ENCODE assay signal across 18 cellular contexts in the genomic region with DNA sequence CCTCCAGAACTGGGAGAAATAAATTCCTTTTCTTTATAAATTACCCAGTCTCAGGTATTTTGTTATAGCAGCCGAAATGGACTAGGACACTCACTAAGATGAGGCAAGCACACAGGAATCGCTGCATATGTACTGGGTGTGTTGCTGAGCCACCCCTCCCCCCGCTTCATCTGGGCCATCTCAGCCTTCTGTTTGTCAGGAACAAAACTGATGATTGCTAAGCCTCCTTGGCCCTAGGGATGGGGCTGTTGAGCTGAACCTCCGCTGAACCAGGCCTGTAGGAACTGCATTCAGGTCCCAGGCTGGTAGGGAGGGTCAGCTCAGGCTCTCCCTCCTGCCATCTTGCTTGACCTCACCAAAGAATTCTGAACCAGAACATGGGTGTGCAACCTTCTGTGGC.
A peak's percentile ranks its signal among the peaks of the same experiment; 100 is the strongest.
DNase-seq lines count a peak whose midpoint lies in the region; ATAC-seq, FAIRE-seq and TF ChIP-seq lines count a peak whose summit lies in the region.
"Had no signal": no experiment of that assay in that cellular context is flagged by ENCODE, and none has a peak within 500 bp of the region (broad histone marks: within the 10 kb centered on the region; RNA-seq: fewer than 3 reads in every experiment).

No MANE protein-coding gene starts in this region.

- no peak overlapping the region for H3K4ac ChIP-seq in trophoblast cell (ENCODE audit: low read depth, low read length)

- H3K4me3 ChIP-seq in HepG2 (replicated peaks in 1 of 3; ENCODE audit: insufficient read depth in 1 of 3, low read depth in 2 of 3, low read length in 3 of 3), result no peak overlapping the region
- no peak overlapping the region for H3K4me3 ChIP-seq in right lobe of liver
- no peak overlapping the region for H3K4me3 ChIP-seq in trophoblast cell (ENCODE audit: low read depth, low read length)
- H3K4me3 ChIP-seq in tibial nerve, result no peak overlapping the region
- H3K4me3 ChIP-seq: HAP-1, psoas muscle had no signal

- TF ChIP-seq RAD21 in HepG2 (CRISPR knock-in tag; IDR thresholded peaks at IDR 0.05), result no peak

- peak overlapping the region; percentile 23 for H3K27ac Mint-ChIP-seq in activated naive CD8-positive, alpha-beta T cell treated with anti-CD3 and anti-CD28 coated beads, Interleukin-2, amount 50 U/mL, for 24 hours

- H3K4me2 ChIP-seq in HepG2 (ENCODE audit: low read depth, low read length), result no peak overlapping the region
- H3K4me2 ChIP-seq in trophoblast cell (ENCODE audit: low read length), result no peak overlapping the region

- no peak overlapping the region for H3K4me3 Mint-ChIP-seq in activated naive CD8-positive, alpha-beta T cell treated with anti-CD3 and anti-CD28 coated beads, Interleukin-2, amount 50 U/mL, for 24 hours

- H3K36me3 ChIP-seq in HepG2 (replicated peaks in 1 of 2; ENCODE audit: control insufficient read depth in 1 of 2, insufficient read depth in 2 of 2, low read length in 2 of 2) (no peaks in the 10 kb centered on the region), right lobe of liver (no peaks in the 10 kb centered on the region), trophoblast cell (ENCODE audit: control insufficient read depth in 1 of 2, insufficient read depth in 2 of 2, low read length in 2 of 2) (no peaks in the 10 kb centered on the region), tibial nerve (no peaks in the 10 kb centered on the region)
- H3K36me3 ChIP-seq: HAP-1 had no signal

- no peak for TF ChIP-seq POLR2A in HepG2 (IDR thresholded peaks at IDR 0.05; ENCODE audit: insufficient read depth in 1 of 2, low read depth in 2 of 2, low read length in 2 of 2)
- no peak for TF ChIP-seq POLR2A in right lobe of liver (IDR thresholded peaks at IDR 0.05)
- no peak for TF ChIP-seq POLR2A in tibial nerve (IDR thresholded peaks at IDR 0.05)

- ATAC-seq in HepG2 (no peak), right lobe of liver (no peak), Right ventricle myocardium superior (ENCODE audit: poor library complexity) (no peak), GM21529 (IDR thresholded peaks at IDR 0.05; ENCODE audit: unreplicated experiment) (no peak)
- ATAC-seq in activated naive CD8-positive, alpha-beta T cell treated with anti-CD3 and anti-CD28 coated beads, Interleukin-2, amount 50 U/mL, for 24 hours, result no peak

- H3K9me3 ChIP-seq in HepG2 (ENCODE audit: low read length) (no peaks in the 10 kb centered on the region), right lobe of liver (no peaks in the 10 kb centered on the region), trophoblast cell (ENCODE audit: insufficient read depth, low read depth, low read length) (peaks cover 3% of the 10 kb centered on the region), tibial nerve (no peaks in the 10 kb centered on the region)
- H3K9me3 ChIP-seq: HAP-1, psoas muscle had no signal

- H3K14ac ChIP-seq in trophoblast cell (ENCODE audit: low read length), result peak overlapping the region; percentile 18

- in situ Hi-C loops in HepG2 (cut with HindIII; ENCODE audit: extremely low pct_ligation_motif_present, low pct_unique_long_range_greater_than_20kb), result loop anchor here (5.0 to 25.0 kb wide), 2 partner anchors 191 to 536 kb away; a partner anchor contains a TSS

- WGBS in HepG2 (ENCODE audit: low lambda C conversion rate), result 0% methylated on average over 1 of the region's 4 CpGs
- WGBS in right lobe of liver (ENCODE audit: insufficient coverage, low coverage, low lambda C conversion rate, missing lambda C conversion rate), result 75% methylated on average over 2 of the region's 4 CpGs
- WGBS in trophoblast cell (ENCODE audit: extremely low coverage, insufficient coverage, insufficient read length), result no CpG with 5 or more reads among the region's 4 CpGs
- 90 to 96% methylated on average over 3 to 4 of the region's 4 CpGs for WGBS in tibial nerve, 2 donors

- H2AFZ ChIP-seq in HepG2 (ENCODE audit: low read length), result no peak overlapping the region
- H2AFZ ChIP-seq in trophoblast cell (ENCODE audit: insufficient read depth, low read length, poor library complexity), result no peak overlapping the region

- POLR2A ChIA-PET in HepG2 (lab: Yijun Ruan, JAX), result no interaction called here

- H2BK12ac ChIP-seq in trophoblast cell (ENCODE audit: low read length), result peak overlapping the region; percentile 76

- H3K9me3 Mint-ChIP-seq in activated naive CD8-positive, alpha-beta T cell treated with anti-CD3 and anti-CD28 coated beads, Interleukin-2, amount 50 U/mL, for 24 hours, result peaks cover 10% of the 10 kb centered on the region

- H3K27ac ChIP-seq in HepG2 (ENCODE audit: extremely low read length, insufficient read depth, low read length) (no peak overlapping the region), right lobe of liver (no peak overlapping the region), trophoblast cell (ENCODE audit: low read depth, low read length) (no peak overlapping the region), tibial nerve (peak overlapping the region in 1 of 4 donors; percentile 76)
- H3K27ac ChIP-seq: C4-2B had no signal

- no peaks in the 10 kb centered on the region for H4K20me1 ChIP-seq in HepG2 (ENCODE audit: insufficient read depth, low read length)

- H4K91ac ChIP-seq in trophoblast cell (ENCODE audit: low read depth, low read length), result no peak overlapping the region

- H2BK5ac ChIP-seq in trophoblast cell (ENCODE audit: low read depth, low read length, poor library complexity), result no peak overlapping the region

- no peaks in the 10 kb centered on the region for H3K36me3 Mint-ChIP-seq in activated naive CD8-positive, alpha-beta T cell treated with anti-CD3 and anti-CD28 coated beads, Interleukin-2, amount 50 U/mL, for 24 hours (ENCODE audit: low read depth)

- no peak overlapping the region for H3K23ac ChIP-seq in trophoblast cell (ENCODE audit: low read length)

- H3K4me1 ChIP-seq in HepG2 (ENCODE audit: insufficient read depth, low read length) (peaks cover 4% of the 10 kb centered on the region; the same call in 1 of the 2 replicates), right lobe of liver (peaks cover 0 to 4% (median 0%) of the 10 kb centered on the region in 4 donors), trophoblast cell (ENCODE audit: control insufficient read depth in 1 of 2, insufficient read depth in 2 of 2, low read length in 2 of 2) (peaks cover 0 to 5% of the 10 kb centered on the region in 2 experiments), tibial nerve (peaks cover 0 to 10% (median 2%) of the 10 kb centered on the region in 4 donors)
- H3K4me1 ChIP-seq: HAP-1 had no signal

- no TSS peak for BruUV-seq in HepG2 (replicated peaks; lab: Mats Ljungman, UMichigan)

- DNase-seq in HepG2 (ENCODE audit: low spot score), result no peak
- no peak for DNase-seq in right lobe of liver
- DNase-seq in NCI-H69 (lab: John Stamatoyannopoulos, UW), result peak; percentile 16
- peak; percentile 33 for DNase-seq in activated naive CD8-positive, alpha-beta T cell treated with anti-CD3 and anti-CD28 coated beads, Interleukin-2, amount 50 U/mL, for 24 hours
- no peak for DNase-seq in trophoblast cell
- no peak for DNase-seq in Right ventricle myocardium superior
- no peak for DNase-seq in tibial nerve (ENCODE audit: low spot score in 2 of 2)
- DNase-seq: activated CD4-positive, CD25-positive, alpha-beta regulatory T cell treated with anti-CD3 and anti-CD28 coated beads, Interleukin-2, amount 50 U/mL, for 72 hours; activated gamma-delta T cell; effector memory CD4-positive, alpha-beta T cell; NCI-H1092 treated with DMSO at 0.1 percent for 48 hours; psoas muscle; T-helper 1 cell had no signal

- H3K79me2 ChIP-seq in HepG2 (ENCODE audit: insufficient read depth, low read length) (no peaks in the 10 kb centered on the region), trophoblast cell (ENCODE audit: control insufficient read depth, insufficient read depth, low read length, poor library complexity) (no peaks in the 10 kb centered on the region)

- H2BK120ac ChIP-seq in trophoblast cell (ENCODE audit: insufficient read depth, low read length, poor library complexity), result peak overlapping the region; percentile 13

- H4K12ac ChIP-seq in trophoblast cell (ENCODE audit: low read depth, low read length), result no peak overlapping the region

- TF ChIP-seq CTCF in HepG2 (CRISPR knock-in tag; IDR thresholded peaks at IDR 0.05) (no peak), right lobe of liver (IDR thresholded peaks at IDR 0.05) (no peak), tibial nerve (IDR thresholded peaks at IDR 0.05) (no peak)

- CTCF ChIA-PET in HepG2 (lab: Yijun Ruan, JAX; ENCODE audit: low intra/inter-chr PET ratio, low total read pairs), result interaction anchor here (2.0 to 2.6 kb wide), 2 partner anchors 507 to 537 kb away, joined by 8 to 38 read pairs; no protein-coding TSS in a partner anchor

- H3K18ac ChIP-seq in trophoblast cell (ENCODE audit: low read length), result peak overlapping the region; percentile 19

- H3K4me1 Mint-ChIP-seq in activated naive CD8-positive, alpha-beta T cell treated with anti-CD3 and anti-CD28 coated beads, Interleukin-2, amount 50 U/mL, for 24 hours, result peaks cover 68% of the 10 kb centered on the region

- FAIRE-seq in HepG2 (lab: Jason Lieb, UNC), result no peak
- FAIRE-seq: bronchial epithelial cell, GM12878 had no signal

- peak overlapping the region; percentile 27 for H2AK5ac ChIP-seq in trophoblast cell (ENCODE audit: low read length)

- no peak overlapping the region for H3K9ac ChIP-seq in HepG2 (ENCODE audit: insufficient read depth, low read depth, low read length)
- no peak overlapping the region for H3K9ac ChIP-seq in trophoblast cell (ENCODE audit: low read length)

- H3K79me1 ChIP-seq in trophoblast cell (ENCODE audit: low read length), result peaks cover 6% of the 10 kb centered on the region

- peaks cover 0 to 23% of the 10 kb centered on the region in 2 experiments; a peak in 2 of 5 replicates for H3K27me3 ChIP-seq in HepG2 (ENCODE audit: control insufficient read depth in 1 of 2, insufficient read depth in 2 of 2, low read length in 2 of 2)
- no peaks in the 10 kb centered on the region for H3K27me3 ChIP-seq in right lobe of liver
- H3K27me3 ChIP-seq in trophoblast cell (ENCODE audit: insufficient read depth, low read length), result no peaks in the 10 kb centered on the region
- no peaks in the 10 kb centered on the region for H3K27me3 ChIP-seq in tibial nerve

- TF ChIP-seq EP300 in HepG2 (IDR thresholded peaks at IDR 0.05; ENCODE audit: low read depth in 2 of 2, low read length in 2 of 2), result no peak
- no peak for TF ChIP-seq EP300 in HepG2 (CRISPR knock-in tag; IDR thresholded peaks at IDR 0.05; ENCODE audit: borderline replicate concordance)
- TF ChIP-seq EP300 in tibial nerve (IDR thresholded peaks at IDR 0.05), result no peak

- no peaks in the 10 kb centered on the region for H3K27me3 Mint-ChIP-seq in activated naive CD8-positive, alpha-beta T cell treated with anti-CD3 and anti-CD28 coated beads, Interleukin-2, amount 50 U/mL, for 24 hours

- intact Hi-C loops in HepG2 (cut with micrococcal nuclease; ENCODE audit: unreplicated experiment), result loop anchor here (2.0 to 5.0 kb wide), 2 partner anchors 191 to 395 kb away; no protein-coding TSS in a partner anchor
- intact Hi-C loops in right lobe of liver (cut with DNase I), result no loop called here
- intact Hi-C loops in Right ventricle myocardium superior (cut with DNase I), result loop anchor here (5.0 to 10.0 kb wide), 2 partner anchors 503 to 536 kb away; no protein-coding TSS in a partner anchor

- H4K8ac ChIP-seq in trophoblast cell (ENCODE audit: low read depth, low read length), result no peak overlapping the region

TF ChIP-seq in HepG2, 621 proteins besides CTCF, POLR2A, EP300 and RAD21:
- TF ChIP-seq ZNF12 (CRISPR knock-in tag; IDR thresholded peaks at IDR 0.05) (0 out of 2 replicates have a peak, but pooled peaks have one; percentile 37), MAFF (IDR thresholded peaks at IDR 0.05; ENCODE audit: low read depth, low read length) (no peak)

Comparison
In these comparisons a context has a peak if more than half of its experiments do, and no peak if none do; other contexts are left out.
1. intact Hi-C loops: an anchor here in HepG2 (2.0 to 5.0 kb wide) and Right ventricle myocardium superior (5.0 to 10.0 kb wide); none called in right lobe of liver.
2. DNase-seq: peak in NCI-H69 (single experiment) and activated naive CD8-positive, alpha-beta T cell treated with anti-CD3 and anti-CD28 coated beads, Interleukin-2, amount 50 U/mL, for 24 hours (single experiment); none in HepG2 (single experiment), right lobe of liver (0 of 3), trophoblast cell (0 of 2), Right ventricle myocardium superior (single experiment) and tibial nerve (0 of 2).